Comparison of ENCODE assay signal across 8 cellular contexts in genomic region chr2:98936133-98936916, GRCh38. TPM values are rescaled to one million over a fixed set of nuclear protein-coding genes. Genes with fewer than 3 reads are reported as not detected.
A peak's percentile ranks its signal among the peaks of the same experiment; 100 is the strongest.
DNase-seq lines count a peak whose midpoint lies in the region; ATAC-seq, FAIRE-seq and TF ChIP-seq lines count a peak whose summit lies in the region.

Gene CRACDL, minus strand, starts transcription at chr2:98936225. Its CDS starts 89,425 bp downstream, at chr2:98846800.

- no peaks in the 10 kb centered on the region for H3K9me3 ChIP-seq in mammary epithelial cell (replicated peaks; ENCODE audit: insufficient read depth, low read length)
- H3K9me3 ChIP-seq in right lobe of liver = no peaks in the 10 kb centered on the region

- H3K79me2 ChIP-seq in mammary epithelial cell (ENCODE audit: insufficient read depth, low read length) = peaks cover 22% of the 10 kb centered on the region

- intact Hi-C loops in mammary epithelial cell (cut with micrococcal nuclease) (loop anchor here (1.0 to 5.0 kb wide), 4 partner anchors 23 to 288 kb away; no protein-coding TSS in a partner anchor), right lobe of liver (cut with DNase I) (no loop called here)

- WGBS in mammary epithelial cell (ENCODE audit: low coverage, missing lambda C conversion rate) = 3% methylated on average over 12 of the region's 88 CpGs
- WGBS in right lobe of liver (ENCODE audit: insufficient coverage, low coverage, low lambda C conversion rate, missing lambda C conversion rate) = 6% methylated on average over 14 of the region's 88 CpGs

- H3K4me3 ChIP-seq in GM12864 (ENCODE audit: low read depth, low read length) (peak within 1 kb of the TSS; percentile 16; the same call in 1 of the 2 replicates), mammary epithelial cell (replicated peaks in 1 of 3; ENCODE audit: insufficient read depth in 1 of 3, low read depth in 2 of 3, low read length in 3 of 3) (peak within 1 kb of the TSS; percentile 66 to 78 (median 71)), right lobe of liver (peak within 1 kb of the TSS in 2 of 3 donors; percentile 16 to 40)

- DNase-seq in GM12864 (ENCODE audit: low read depth) (no peak), NOMO-1 (lab: John Stamatoyannopoulos, UW; ENCODE audit: unreplicated experiment in 2 of 2) (peak; percentile 31 to 38), mammary epithelial cell (peak; percentile 53), right lobe of liver (no peak), D721Med (ENCODE audit: insufficient read length, low spot score) (no peak), SK-N-DZ (ENCODE audit: low spot score) (no peak), medulla oblongata (ENCODE audit: extremely low spot score) (no peak)
- peak; percentile 45 for DNase-seq in stimulated activated CD8-positive, alpha-beta memory T cell treated with anti-CD3 and anti-CD28 coated beads, Interleukin-4, amount 100 ng/mL, for 48 hours

- in situ Hi-C loops in mammary epithelial cell (cut with MboI; ENCODE audit: low sequenced_read_pairs in 2 of 2) = no loop called here

- CTCF ChIA-PET in mammary epithelial cell (lab: Charles Lee; ENCODE audit: low non-redundant PET) = interaction anchor here (0.6 kb wide), 3 partner anchors 43 to 287 kb away, joined by 3 to 4 read pairs (median 3); no protein-coding TSS in a partner anchor

- H4K20me1 ChIP-seq in mammary epithelial cell (ENCODE audit: insufficient read depth, low read length) = no peaks in the 10 kb centered on the region

- no TSS peak for BruUV-seq in mammary epithelial cell (replicated peaks; lab: Mats Ljungman, UMichigan)

- H3K4me1 ChIP-seq in mammary epithelial cell (ENCODE audit: insufficient read depth, low read length) (peaks cover 18% of the 10 kb centered on the region), right lobe of liver (peaks cover 0 to 19% (median 0%) of the 10 kb centered on the region in 4 donors)

- H3K27ac ChIP-seq in mammary epithelial cell (ENCODE audit: insufficient read depth, low read depth, low read length) = peak within 1 kb of the TSS; percentile 59
- no peak within 1 kb of the TSS for H3K27ac ChIP-seq in right lobe of liver

- peak within 1 kb of the TSS; percentile 73 for H3K9ac ChIP-seq in mammary epithelial cell (ENCODE audit: insufficient read depth, low read length)

- dilution Hi-C loops in mammary epithelial cell (cut with HindIII; ENCODE audit: low sequenced_read_pairs) = no loop called here

- TF ChIP-seq CTCF in GM12864 (IDR thresholded peaks at IDR 0.05; ENCODE audit: low read depth, low read length, missing control alignments) (no peak), mammary epithelial cell (conservative IDR thresholded peaks at IDR 0.05 in 1 of 2, IDR thresholded peaks at IDR 0.05 in 1 of 2; ENCODE audit: extremely low read depth in 1 of 2, insufficient read depth in 1 of 2, low read depth in 1 of 2, low read length in 2 of 2) (peak; percentile 10 to 42), right lobe of liver (IDR thresholded peaks at IDR 0.05) (no peak), D721Med (IDR thresholded peaks at IDR 0.05; ENCODE audit: insufficient read depth, missing control alignments) (no peak)

- H2AFZ ChIP-seq in mammary epithelial cell (ENCODE audit: low read depth, low read length) = peak within 1 kb of the TSS; percentile 92

- peak; percentile 48 to 61 (median 52) for ATAC-seq in right lobe of liver

- no peak for FAIRE-seq in D721Med (lab: Jason Lieb, UNC)

- TF ChIP-seq POLR2A in right lobe of liver (IDR thresholded peaks at IDR 0.05) = no peak

- no peaks in the 10 kb centered on the region for H3K27me3 ChIP-seq in mammary epithelial cell (ENCODE audit: insufficient read depth, low read length)
- peaks cover 0 to 9% of the 10 kb centered on the region in 2 donors for H3K27me3 ChIP-seq in right lobe of liver

- H3K36me3 ChIP-seq in mammary epithelial cell (ENCODE audit: insufficient read depth, low read length) (no peaks in the 10 kb centered on the region), right lobe of liver (no peaks in the 10 kb centered on the region)

- peak within 1 kb of the TSS; percentile 96 for H3K4me2 ChIP-seq in mammary epithelial cell (ENCODE audit: insufficient read depth, low read depth, low read length)

RNA-seq across cellular contexts. Expression of gene CRACDL, which starts in this region (rescaled TPM):
- 1 to 10 TPM; 4.5 to 8.5 TPM for total RNA-seq in mammary epithelial cell
- polyA plus RNA-seq in mammary epithelial cell = 4.7 TPM
- polyA minus RNA-seq in mammary epithelial cell = 27.0 TPM
- total RNA-seq in right lobe of liver = under 1 TPM; 0.12 to 0.56 (median 0.32) TPM
- polyA plus RNA-seq in SK-N-DZ (2014; cell fraction: cytosol; rRNA removed) = not detected in 2 replicates
- polyA plus RNA-seq in SK-N-DZ (2014; cell fraction: nucleus; rRNA removed) = not detected in 2 replicates

Comparison
In these comparisons a context has a peak if more than half of its experiments do, and no peak if none do; other contexts are left out.
1. Peak in ATAC-seq and H3K4me3 ChIP-seq in right lobe of liver; RNA of the gene not detected or under 1 TPM.
2. DNase-seq: peak in NOMO-1 (2 of 2), mammary epithelial cell (single experiment) and stimulated activated CD8-positive, alpha-beta memory T cell treated with anti-CD3 and anti-CD28 coated beads, Interleukin-4, amount 100 ng/mL, for 48 hours (single experiment); none in GM12864 (single experiment), right lobe of liver (0 of 3), D721Med (single experiment), SK-N-DZ (single experiment) and medulla oblongata (single experiment).
3. H3K4me3 ChIP-seq: peak in every context shown above with its lines; median percentile 71 in mammary epithelial cell; 28 in right lobe of liver; 16 in GM12864.
4. CTCF ChIP-seq: peak in mammary epithelial cell (2 of 2); none in GM12864 (single experiment), right lobe of liver (0 of 4) and D721Med (single experiment).